12 cellular contexts compared by ENCODE assay signal in the genomic region with DNA sequence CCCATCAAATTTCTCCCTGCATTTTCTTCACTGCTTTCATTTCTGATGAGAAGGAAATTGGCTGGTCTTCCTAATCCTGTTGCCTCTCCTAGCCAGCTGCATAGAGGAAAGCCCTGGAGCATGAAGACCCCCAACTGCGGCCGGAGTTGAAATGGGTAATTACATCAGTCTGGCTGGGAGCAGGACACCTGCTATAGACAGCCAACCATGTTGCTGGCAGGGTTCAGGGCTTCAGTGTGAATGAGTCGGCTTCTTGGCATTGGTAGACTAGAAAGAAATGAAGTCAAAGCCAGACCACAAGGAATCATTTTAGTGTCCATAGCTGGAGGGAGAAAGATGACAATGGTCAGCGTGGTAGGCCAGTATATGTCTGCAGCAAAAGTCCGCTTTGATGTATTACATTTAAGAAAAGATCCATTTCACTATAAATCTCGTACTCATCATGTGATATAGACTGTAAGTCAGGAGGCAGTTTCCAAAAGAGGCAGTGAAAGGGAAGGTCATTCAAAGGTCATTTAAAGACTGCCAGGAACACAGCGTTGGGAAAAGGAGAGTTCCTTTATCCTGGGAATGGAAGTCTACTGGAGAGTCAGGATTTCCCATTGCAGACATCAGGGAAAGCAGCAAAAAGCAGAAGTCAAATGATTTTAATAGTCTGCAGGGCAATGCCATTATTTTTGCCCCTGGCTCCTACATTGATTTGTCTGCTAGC.
A peak's percentile ranks its signal among the peaks of the same experiment; 100 is the strongest.
DNase-seq lines count a peak whose midpoint lies in the region; ATAC-seq and TF ChIP-seq lines count a peak whose summit lies in the region.
"Had no signal": no experiment of that assay in that cellular context is flagged by ENCODE, and none has a peak within 500 bp of the region (broad histone marks: within the 10 kb centered on the region; RNA-seq: fewer than 3 reads in every experiment).

No MANE protein-coding gene starts in this region.

- no peak overlapping the region for H3K27ac Mint-ChIP-seq in WTC11
- H3K27ac Mint-ChIP-seq: activated B cell treated with CpG ODN at 0.5 μM for 24 hours; CD4-positive, CD25-positive, alpha-beta regulatory T cell had no signal

- TF ChIP-seq CTCF in WTC11 (IDR thresholded peaks at IDR 0.05): no peak
- TF ChIP-seq CTCF in sigmoid colon (IDR thresholded peaks at IDR 0.05): no peak

- H3K36me3 ChIP-seq in sigmoid colon: no peaks in the 10 kb centered on the region
- H3K36me3 ChIP-seq: prostate gland, SJSA1 had no signal

- H3K9me3 ChIP-seq in sigmoid colon: no peaks in the 10 kb centered on the region
- H3K9me3 ChIP-seq: prostate gland, SJSA1 had no signal

- peaks cover 0 to 52% (median 35%) of the 10 kb centered on the region in 4 donors for H3K4me1 ChIP-seq in sigmoid colon
- H3K4me1 ChIP-seq: prostate gland had no signal

- H3K4me3 ChIP-seq in sigmoid colon: no peak overlapping the region
- H3K4me3 ChIP-seq: prostate gland, SJSA1 had no signal

- H3K27me3 ChIP-seq in sigmoid colon: no peaks in the 10 kb centered on the region
- H3K27me3 ChIP-seq: SJSA1 had no signal

- TF ChIP-seq EP300 in sigmoid colon (IDR thresholded peaks at IDR 0.05): no peak

- intact Hi-C loops in sigmoid colon (cut with DNase I): no loop called here

- peaks cover 5% of the 10 kb centered on the region; the same call in 1 of the 2 replicates for H3K4me1 Mint-ChIP-seq in WTC11
- H3K4me1 Mint-ChIP-seq: activated B cell treated with CpG ODN at 0.5 μM for 24 hours; CD4-positive, CD25-positive, alpha-beta regulatory T cell had no signal

- CTCF ChIA-PET in WTC11 (lab: Charles Lee): no interaction called here

- H3K9me3 Mint-ChIP-seq in WTC11: no peaks in the 10 kb centered on the region
- H3K9me3 Mint-ChIP-seq: activated B cell treated with CpG ODN at 0.5 μM for 24 hours; CD4-positive, CD25-positive, alpha-beta regulatory T cell had no signal

- peak overlapping the region in 1 of 4 donors; percentile 54 for H3K27ac ChIP-seq in sigmoid colon
- H3K27ac ChIP-seq: prostate gland, SJSA1 had no signal

- POLR2A ChIA-PET in WTC11 (lab: Charles Lee): no interaction called here

- no peaks in the 10 kb centered on the region for H3K27me3 Mint-ChIP-seq in WTC11 (ENCODE audit: low read depth)
- H3K27me3 Mint-ChIP-seq: CD4-positive, CD25-positive, alpha-beta regulatory T cell had no signal

- peak; percentile 92 for DNase-seq in DMS79 treated with DMSO at 0.1 percent for 48 hours (lab: John Stamatoyannopoulos, UW)
- peak; percentile 91 for DNase-seq in NCI-H1092 treated with DMSO at 0.1 percent for 48 hours (lab: John Stamatoyannopoulos, UW)
- DNase-seq in WTC11 (ENCODE audit: low spot score): no peak
- peak; percentile 44 for DNase-seq in left kidney (ENCODE audit: low read depth, low spot score)
- no peak for DNase-seq in stimulated activated CD4-positive, alpha-beta T cell treated with anti-CD3 and anti-CD28 coated beads, Interleukin-4, amount 100 ng/mL, for 24 hours
- no peak for DNase-seq in sigmoid colon
- no peak for DNase-seq in epidermal melanocyte (ENCODE audit: insufficient read length, low spot score)
- DNase-seq in DMS53 (lab: John Stamatoyannopoulos, UW): no peak
- DNase-seq: activated B cell treated with CpG ODN at 0.5 μM for 24 hours; CD4-positive, CD25-positive, alpha-beta regulatory T cell had no signal

- no peak for TF ChIP-seq POLR2A in sigmoid colon (IDR thresholded peaks at IDR 0.05)

- no peak overlapping the region for H3K4me3 Mint-ChIP-seq in WTC11
- H3K4me3 Mint-ChIP-seq: activated B cell treated with CpG ODN at 0.5 μM for 24 hours; CD4-positive, CD25-positive, alpha-beta regulatory T cell had no signal

- ATAC-seq in WTC11: peak; percentile 47; the same call in 1 of the 2 replicates

- 77 to 78% methylated on average over 7 of the region's 7 CpGs for WGBS in sigmoid colon, 2 donors

- no peaks in the 10 kb centered on the region for H3K36me3 Mint-ChIP-seq in WTC11
- H3K36me3 Mint-ChIP-seq: CD4-positive, CD25-positive, alpha-beta regulatory T cell had no signal

TF ChIP-seq in WTC11, 78 proteins besides CTCF, POLR2A, EP300 and RAD21:
- TF ChIP-seq, protein P1, sequence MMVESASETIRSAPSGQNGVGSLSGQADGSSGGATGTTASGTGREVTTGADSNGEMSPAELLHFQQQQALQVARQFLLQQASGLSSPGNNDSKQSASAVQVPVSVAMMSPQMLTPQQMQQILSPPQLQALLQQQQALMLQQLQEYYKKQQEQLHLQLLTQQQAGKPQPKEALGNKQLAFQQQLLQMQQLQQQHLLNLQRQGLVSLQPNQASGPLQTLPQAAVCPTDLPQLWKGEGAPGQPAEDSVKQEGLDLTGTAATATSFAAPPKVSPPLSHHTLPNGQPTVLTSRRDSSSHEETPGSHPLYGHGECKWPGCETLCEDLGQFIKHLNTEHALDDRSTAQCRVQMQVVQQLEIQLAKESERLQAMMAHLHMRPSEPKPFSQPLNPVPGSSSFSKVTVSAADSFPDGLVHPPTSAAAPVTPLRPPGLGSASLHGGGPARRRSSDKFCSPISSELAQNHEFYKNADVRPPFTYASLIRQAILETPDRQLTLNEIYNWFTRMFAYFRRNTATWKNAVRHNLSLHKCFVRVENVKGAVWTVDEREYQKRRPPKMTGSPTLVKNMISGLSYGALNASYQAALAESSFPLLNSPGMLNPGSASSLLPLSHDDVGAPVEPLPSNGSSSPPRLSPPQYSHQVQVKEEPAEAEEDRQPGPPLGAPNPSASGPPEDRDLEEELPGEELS (CRISPR knock-in tag; IDR thresholded peaks at IDR 0.05): no peak
- TF ChIP-seq GTF2I (CRISPR knock-in tag; conservative IDR thresholded peaks at IDR 0.05) (no peak), ZNF263 (CRISPR knock-in tag; IDR thresholded peaks at IDR 0.05; ENCODE audit: low read depth) (no peak), OVOL2 (CRISPR knock-in tag; IDR thresholded peaks at IDR 0.05; ENCODE audit: borderline replicate concordance) (no peak), NR1H2 (CRISPR knock-in tag; IDR thresholded peaks at IDR 0.05) (no peak), JUN (CRISPR knock-in tag; IDR thresholded peaks at IDR 0.05) (no peak), ZNF396 (CRISPR knock-in tag; IDR thresholded peaks at IDR 0.05; ENCODE audit: borderline replicate concordance) (no peak), ZNF317 (CRISPR knock-in tag; IDR thresholded peaks at IDR 0.05; ENCODE audit: borderline replicate concordance, low read depth) (no peak), ELF4 (CRISPR knock-in tag; IDR thresholded peaks at IDR 0.05; ENCODE audit: low read depth) (no peak), KAT7 (CRISPR knock-in tag; IDR thresholded peaks at IDR 0.05; ENCODE audit: borderline replicate concordance) (no peak), GRHL2 (CRISPR knock-in tag; IDR thresholded peaks at IDR 0.05; ENCODE audit: insufficient replicate concordance, severe bottlenecking) (no peak), TEAD4 (CRISPR knock-in tag; IDR thresholded peaks at IDR 0.05) (no peak)
- TF ChIP-seq, protein P2, sequence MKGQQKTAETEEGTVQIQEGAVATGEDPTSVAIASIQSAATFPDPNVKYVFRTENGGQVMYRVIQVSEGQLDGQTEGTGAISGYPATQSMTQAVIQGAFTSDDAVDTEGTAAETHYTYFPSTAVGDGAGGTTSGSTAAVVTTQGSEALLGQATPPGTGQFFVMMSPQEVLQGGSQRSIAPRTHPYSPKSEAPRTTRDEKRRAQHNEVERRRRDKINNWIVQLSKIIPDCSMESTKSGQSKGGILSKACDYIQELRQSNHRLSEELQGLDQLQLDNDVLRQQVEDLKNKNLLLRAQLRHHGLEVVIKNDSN (CRISPR knock-in tag; IDR thresholded peaks at IDR 0.05): no peak
- TF ChIP-seq, protein P3, sequence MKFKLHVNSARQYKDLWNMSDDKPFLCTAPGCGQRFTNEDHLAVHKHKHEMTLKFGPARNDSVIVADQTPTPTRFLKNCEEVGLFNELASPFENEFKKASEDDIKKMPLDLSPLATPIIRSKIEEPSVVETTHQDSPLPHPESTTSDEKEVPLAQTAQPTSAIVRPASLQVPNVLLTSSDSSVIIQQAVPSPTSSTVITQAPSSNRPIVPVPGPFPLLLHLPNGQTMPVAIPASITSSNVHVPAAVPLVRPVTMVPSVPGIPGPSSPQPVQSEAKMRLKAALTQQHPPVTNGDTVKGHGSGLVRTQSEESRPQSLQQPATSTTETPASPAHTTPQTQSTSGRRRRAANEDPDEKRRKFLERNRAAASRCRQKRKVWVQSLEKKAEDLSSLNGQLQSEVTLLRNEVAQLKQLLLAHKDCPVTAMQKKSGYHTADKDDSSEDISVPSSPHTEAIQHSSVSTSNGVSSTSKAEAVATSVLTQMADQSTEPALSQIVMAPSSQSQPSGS (CRISPR knock-in tag; IDR thresholded peaks at IDR 0.05; ENCODE audit: borderline replicate concordance, low read depth): no peak

Comparison
In these comparisons a context has a peak if more than half of its experiments do, and no peak if none do; other contexts are left out.
1. DNase-seq: peak in DMS79 treated with DMSO at 0.1 percent for 48 hours (single experiment), NCI-H1092 treated with DMSO at 0.1 percent for 48 hours (single experiment) and left kidney (single experiment); none in WTC11 (single experiment), stimulated activated CD4-positive, alpha-beta T cell treated with anti-CD3 and anti-CD28 coated beads, Interleukin-4, amount 100 ng/mL, for 24 hours (single experiment), sigmoid colon (single experiment), epidermal melanocyte (single experiment) and DMS53 (single experiment).